In genomic region chr2:37323176-37323575, GRCh38 we compare ENCODE assay signal across 1 cellular context.
TF ChIP-seq lines count a peak whose summit lies in the region.

No MANE protein-coding gene starts in this region.

TF ChIP-seq in H1, 55 proteins besides CTCF, POLR2A, EP300 and RAD21:
- TF ChIP-seq CREB1 (IDR thresholded peaks at IDR 0.05), result no peak
- no peak for TF ChIP-seq TAF1 (IDR thresholded peaks at IDR 0.05; ENCODE audit: low read depth, low read length)
- TF ChIP-seq ATF3 (IDR thresholded peaks at IDR 0.05; ENCODE audit: insufficient read depth, low read depth, low read length), result no peak
- no peak for TF ChIP-seq YY1 (IDR thresholded peaks at IDR 0.05; ENCODE audit: low read depth, low read length)
- TF ChIP-seq TBP (IDR thresholded peaks at IDR 0.05; ENCODE audit: low read depth, low read length), result no peak
- no peak for TF ChIP-seq RNF2 (IDR thresholded peaks at IDR 0.05; ENCODE audit: borderline replicate concordance, low read depth, low read length, missing control alignments, poor library complexity, severe bottlenecking)
- TF ChIP-seq ATF2 (IDR thresholded peaks at IDR 0.05; ENCODE audit: low read length), result no peak
- no peak for TF ChIP-seq SRF (IDR thresholded peaks at IDR 0.05; ENCODE audit: low read depth, low read length)
- TF ChIP-seq PHF8 (conservative IDR thresholded peaks at IDR 0.05; ENCODE audit: low read depth, low read length), result no peak
- TF ChIP-seq MAX (IDR thresholded peaks at IDR 0.05), result no peak
- no peak for TF ChIP-seq NRF1 (IDR thresholded peaks at IDR 0.05; ENCODE audit: low read depth, low read length)
- TF ChIP-seq BACH1 (IDR thresholded peaks at IDR 0.05; ENCODE audit: low read length), result no peak
- no peak for TF ChIP-seq CHD1 (IDR thresholded peaks at IDR 0.05; ENCODE audit: low read depth, low read length)
